Comparison of ENCODE assay signal across 9 cellular contexts in genomic region chr19:1063030-1063908, GRCh38. TPM values are rescaled to one million over a fixed set of nuclear protein-coding genes. Genes with fewer than 3 reads are reported as not detected.
DNase-seq lines count a peak whose midpoint lies in the region; ATAC-seq and TF ChIP-seq lines count a peak whose summit lies in the region.
"Had no signal": no experiment of that assay in that cellular context is flagged by ENCODE, and none has a peak within 500 bp of the region (broad histone marks: within the 10 kb centered on the region; RNA-seq: fewer than 3 reads in every experiment).

No MANE protein-coding gene starts in this region.

- no peak overlapping the region for H3K9ac ChIP-seq in mesendoderm (ENCODE audit: low read length)

- no CpG with 5 or more reads among the region's 37 CpGs for WGBS in mesendoderm (ENCODE audit: extremely low coverage, insufficient coverage, low lambda C conversion rate)

- H3K79me2 ChIP-seq in mesendoderm (ENCODE audit: control insufficient read depth, insufficient read depth, low read length), result no peaks in the 10 kb centered on the region

- no peak overlapping the region for H3K4ac ChIP-seq in mesendoderm (ENCODE audit: low read depth, low read length)

- H4K5ac ChIP-seq in mesendoderm (ENCODE audit: low read length), result no peak overlapping the region

- no peak overlapping the region for H4K8ac ChIP-seq in mesendoderm (ENCODE audit: low read depth, low read length)

- H3K23ac ChIP-seq in mesendoderm (ENCODE audit: low read length), result no peak overlapping the region

- H2BK5ac ChIP-seq in mesendoderm (ENCODE audit: low read length), result no peak overlapping the region

- H2BK15ac ChIP-seq in mesendoderm (replicated peaks; ENCODE audit: low read depth), result no peak overlapping the region

- no peak overlapping the region for H2AK5ac ChIP-seq in mesendoderm (ENCODE audit: low read length)

- in situ Hi-C loops in brain microvascular endothelial cell (cut with HindIII; ENCODE audit: low pct_ligation_motif_present, low sequenced_read_pairs), result no loop called here

- no peak overlapping the region for H3K56ac ChIP-seq in mesendoderm (ENCODE audit: low read length)

- no peak overlapping the region for H3K18ac ChIP-seq in mesendoderm (ENCODE audit: low read length)

- H3K27ac ChIP-seq in mesendoderm (ENCODE audit: low read depth, low read length), result no peak overlapping the region
- H3K27ac ChIP-seq in brain microvascular endothelial cell, result no peak overlapping the region

- no peaks in the 10 kb centered on the region for H3K27me3 ChIP-seq in mesendoderm (ENCODE audit: insufficient read depth, low read length, poor library complexity)
- H3K27me3 ChIP-seq in brain microvascular endothelial cell (replicated peaks), result no peaks in the 10 kb centered on the region

- ATAC-seq in GM21786 (IDR thresholded peaks at IDR 0.05; ENCODE audit: unreplicated experiment) (no peak), HG02678 (IDR thresholded peaks at IDR 0.05; ENCODE audit: unreplicated experiment) (no peak)

- H3K4me2 ChIP-seq in mesendoderm (ENCODE audit: low read length), result no peak overlapping the region

- H3K36me3 ChIP-seq in mesendoderm (ENCODE audit: control insufficient read depth, insufficient read depth, low read length) (no peaks in the 10 kb centered on the region), brain microvascular endothelial cell (replicated peaks) (no peaks in the 10 kb centered on the region)

- H3K4me3 ChIP-seq in mesendoderm (ENCODE audit: low read length), result no peak overlapping the region
- H3K4me3 ChIP-seq in brain microvascular endothelial cell (ENCODE audit: low read depth, low read length), result no peak overlapping the region

- no peak overlapping the region for H2BK120ac ChIP-seq in mesendoderm (ENCODE audit: low read depth, low read length)

- DNase-seq in GDM1 (lab: John Stamatoyannopoulos, UW) (peak; percentile 53), MV-4-11 (lab: John Stamatoyannopoulos, UW) (peak; percentile 72), mesendoderm (peak; percentile 57), OCI-M2 (lab: John Stamatoyannopoulos, UW; ENCODE audit: unreplicated experiment) (no peak), brain microvascular endothelial cell (no peak)
- DNase-seq in activated CD8-positive, alpha-beta memory T cell treated with anti-CD3 and anti-CD28 coated beads, Interleukin-2, amount 50 U/mL, for 48 hours, result peak; percentile 84
- DNase-seq: NCI-H2081 treated with DMSO at 0.1 percent for 48 hours had no signal

- H3K4me1 ChIP-seq in mesendoderm (ENCODE audit: control insufficient read depth, low read depth, low read length), result peaks cover 4% of the 10 kb centered on the region

- TF ChIP-seq CTCF in brain microvascular endothelial cell (IDR thresholded peaks at IDR 0.05; ENCODE audit: low read depth, low read length, missing control alignments), result no peak

- H3K79me1 ChIP-seq in mesendoderm (ENCODE audit: low read length), result no peaks in the 10 kb centered on the region

RNA-seq across cellular contexts. Expression of gene ARHGAP45, which starts 3.7 kb away (rescaled TPM):
- 7.9 TPM for polyA plus RNA-seq in mesendoderm (2013, experiment 1 of 2)
- 8.0 TPM for polyA plus RNA-seq in mesendoderm (2013, experiment 2 of 2)

RNA-seq across cellular contexts. Expression of gene ABCA7, which starts 23.4 kb away (rescaled TPM):
- polyA plus RNA-seq in mesendoderm (2013, experiment 1 of 2), result 3.9 TPM
- 4.4 TPM for polyA plus RNA-seq in mesendoderm (2013, experiment 2 of 2)

RNA-seq across cellular contexts. Expression of gene POLR2E, which starts 31.9 kb away (rescaled TPM):
- 206 TPM for polyA plus RNA-seq in mesendoderm (2013, experiment 1 of 2)
- 211 TPM for polyA plus RNA-seq in mesendoderm (2013, experiment 2 of 2)

RNA-seq across cellular contexts. Expression of gene CNN2, which starts 36.9 kb away (rescaled TPM):
- polyA plus RNA-seq in mesendoderm (2013, experiment 1 of 2), result 595 TPM
- polyA plus RNA-seq in mesendoderm (2013, experiment 2 of 2), result 606 TPM

RNA-seq across cellular contexts. Expression of gene GPX4, which starts 40.5 kb away (rescaled TPM):
- polyA plus RNA-seq in mesendoderm (2013, experiment 1 of 2), result 395 TPM
- 398 TPM for polyA plus RNA-seq in mesendoderm (2013, experiment 2 of 2)

Comparison
In these comparisons a context has a peak if more than half of its experiments do, and no peak if none do; other contexts are left out.
1. DNase-seq: peak in GDM1 (single experiment), MV-4-11 (single experiment), activated CD8-positive, alpha-beta memory T cell treated with anti-CD3 and anti-CD28 coated beads, Interleukin-2, amount 50 U/mL, for 48 hours (single experiment) and mesendoderm (single experiment); none in OCI-M2 (single experiment) and brain microvascular endothelial cell (single experiment).